ENCODE assay signal across 8 cellular contexts in genomic region chr10:117005454-117006055, GRCh38. TPM values are rescaled to one million over a fixed set of nuclear protein-coding genes. Genes with fewer than 3 reads are reported as not detected.
DNase-seq lines count a peak whose midpoint lies in the region; ATAC-seq, FAIRE-seq and TF ChIP-seq lines count a peak whose summit lies in the region.

No MANE protein-coding gene starts in this region.

- DNase-seq in EL (peak; percentile 19), MG63 (no peak), GM12878 (ENCODE audit: low read depth, low spot score) (no peak), keratinocyte (ENCODE audit: low read depth, low spot score) (no peak), T-cell (no peak)

- no peak overlapping the region for H3K9ac ChIP-seq in GM12878 (ENCODE audit: control insufficient read depth, insufficient read depth, low read length)
- peak overlapping the region; percentile 92 for H3K9ac ChIP-seq in keratinocyte (ENCODE audit: control insufficient read depth, extremely low read depth, insufficient read depth, low read length)

- SMC1A ChIA-PET in GM12878 (lab: Charles Lee; ENCODE audit: uncharacterized antibody, unreplicated experiment) = interaction anchor here (0.9 to 1.1 kb wide), 2 partner anchors 17 to 27 kb away, joined by 3 to 4 read pairs; no protein-coding TSS in a partner anchor

- no TSS peak for BruUV-seq in GM12878 (replicated peaks; lab: Mats Ljungman, UMichigan)

- RAD21 ChIA-PET in GM12878 (lab: Charles Lee; ENCODE audit: unreplicated experiment) = interaction anchor here (1.3 kb wide), 1 partner anchor 179 kb away, joined by 4 read pairs; no protein-coding TSS in a partner anchor

- H3K4me3 ChIP-seq in MG63 (peak overlapping the region; percentile 74), GM12878 (peak overlapping the region; percentile 46; the same call in 1 of the 2 replicates), keratinocyte (ENCODE audit: control insufficient read depth in 2 of 3, extremely low read depth in 1 of 3, insufficient read depth in 2 of 3, low read depth in 1 of 3, low read length in 3 of 3) (peak overlapping the region; percentile 80 to 90 (median 87))

- FAIRE-seq in GM12878 (lab: Jason Lieb, UNC) (no peak), keratinocyte (lab: Jason Lieb, UNC) (no peak)

- no peaks in the 10 kb centered on the region for H3K4me1 ChIP-seq in GM12878 (ENCODE audit: control insufficient read depth, insufficient read depth, low read length)
- peaks cover 10% of the 10 kb centered on the region for H3K4me1 ChIP-seq in keratinocyte (ENCODE audit: control insufficient read depth, extremely low read depth, insufficient read depth, low read length)

- H3K27ac ChIP-seq in GM12878 (ENCODE audit: control insufficient read depth, insufficient read depth) (no peak overlapping the region), keratinocyte (ENCODE audit: control insufficient read depth, insufficient read depth, low read length) (no peak overlapping the region)

- H3K36me3 ChIP-seq in MG63 = 0 out of 2 replicates have a peak, but pooled peaks cover 3% of the 10 kb centered on the region
- no peaks in the 10 kb centered on the region for H3K36me3 ChIP-seq in GM12878 (ENCODE audit: control insufficient read depth in 2 of 2, insufficient read depth in 2 of 2, low read length in 1 of 2)
- no peaks in the 10 kb centered on the region for H3K36me3 ChIP-seq in keratinocyte (ENCODE audit: control insufficient read depth in 2 of 2, extremely low read depth in 1 of 2, insufficient read depth in 2 of 2, low read length in 2 of 2)

- H4K20me1 ChIP-seq in GM12878 (ENCODE audit: control insufficient read depth, insufficient read depth) (no peaks in the 10 kb centered on the region), keratinocyte (ENCODE audit: control insufficient read depth, extremely low read depth, insufficient read depth, low read length) (no peaks in the 10 kb centered on the region)

- H3K9me3 ChIP-seq in MG63 = peaks cover 2% of the 10 kb centered on the region; the same call in 1 of the 2 replicates
- no peaks in the 10 kb centered on the region for H3K9me3 ChIP-seq in GM12878 (replicated peaks; ENCODE audit: control insufficient read depth, insufficient read depth, low read length)
- H3K9me3 ChIP-seq in keratinocyte (ENCODE audit: control insufficient read depth, low read depth, low read length) = no peaks in the 10 kb centered on the region

- H3K36me3 Mint-ChIP-seq in stimulated activated memory B cell treated with anti-CD40 and anti-IgM and Interleukin-4, amounts not matched to agents 10 μg/mL and 1 μg/mL and 100 μg/mL, for 72 hours = no peaks in the 10 kb centered on the region
- no peaks in the 10 kb centered on the region for H3K36me3 Mint-ChIP-seq in T-cell

- intact Hi-C loops in GM12878 (cut with micrococcal nuclease; ENCODE audit: unreplicated experiment) = no loop called here

- H3K9me1 ChIP-seq in keratinocyte (ENCODE audit: control insufficient read depth, extremely low read depth, insufficient read depth, low read length) = no peaks in the 10 kb centered on the region

- peaks cover 19% of the 10 kb centered on the region for H3K4me1 Mint-ChIP-seq in stimulated activated memory B cell treated with anti-CD40 and anti-IgM and Interleukin-4, amounts not matched to agents 10 μg/mL and 1 μg/mL and 100 μg/mL, for 72 hours
- peaks cover 5 to 10% (median 6%) of the 10 kb centered on the region in 3 donors for H3K4me1 Mint-ChIP-seq in T-cell

- TF ChIP-seq POLR2A in GM12878 (IDR thresholded peaks at IDR 0.05; ENCODE audit: low read depth, low read length) = no peak

- in situ Hi-C loops in GM12878 (cut with MboI) = no loop called here

- TF ChIP-seq CTCF in GM12878 (IDR thresholded peaks at IDR 0.05 in 2 of 3, conservative IDR thresholded peaks at IDR 0.05 in 1 of 3; ENCODE audit: control insufficient read depth in 2 of 3, extremely low read depth in 1 of 3, insufficient read depth in 1 of 3, low read depth in 3 of 3, low read length in 3 of 3) (no peak), keratinocyte (optimal IDR thresholded peaks at IDR 0.05 in 1 of 3, IDR thresholded peaks at IDR 0.05 in 1 of 3, conservative IDR thresholded peaks at IDR 0.05 in 1 of 3; ENCODE audit: extremely low read depth in 1 of 3, insufficient read depth in 2 of 3, low read length in 3 of 3) (no peak)

- no peak for TF ChIP-seq EP300 in GM12878 (IDR thresholded peaks at IDR 0.05; ENCODE audit: borderline replicate concordance in 1 of 2, control insufficient read depth in 1 of 2, low read depth in 2 of 2, low read length in 2 of 2)

- H2AFZ ChIP-seq in GM12878 (ENCODE audit: control insufficient read depth, low read depth, low read length) (peak overlapping the region; percentile 17; the same call in 1 of the 2 replicates), keratinocyte (ENCODE audit: control insufficient read depth, low read length) (peak overlapping the region; percentile 81)

- ATAC-seq in GM12878 = no peak
- no peak for ATAC-seq in stimulated activated memory B cell treated with anti-CD40 and anti-IgM and Interleukin-4, amounts not matched to agents 10 μg/mL and 1 μg/mL and 100 μg/mL, for 72 hours
- no peak for ATAC-seq in T-cell (replicated peaks in 1 of 4)
- no peak for ATAC-seq in HG03432 (IDR thresholded peaks at IDR 0.05; ENCODE audit: unreplicated experiment)
- ATAC-seq in HG02623 (IDR thresholded peaks at IDR 0.05; ENCODE audit: unreplicated experiment) = no peak

- TF ChIP-seq RAD21 in GM12878 (IDR thresholded peaks at IDR 0.05; ENCODE audit: insufficient read depth, low read depth, low read length) = no peak

- no peaks in the 10 kb centered on the region for H3K9me3 Mint-ChIP-seq in stimulated activated memory B cell treated with anti-CD40 and anti-IgM and Interleukin-4, amounts not matched to agents 10 μg/mL and 1 μg/mL and 100 μg/mL, for 72 hours
- H3K9me3 Mint-ChIP-seq in T-cell = no peaks in the 10 kb centered on the region

- CTCF ChIA-PET in GM12878 (lab: Yijun Ruan, JAX) = no interaction called here
- CTCF ChIA-PET in T-cell (lab: Charles Lee) = no interaction called here

- H3K4me3 Mint-ChIP-seq in stimulated activated memory B cell treated with anti-CD40 and anti-IgM and Interleukin-4, amounts not matched to agents 10 μg/mL and 1 μg/mL and 100 μg/mL, for 72 hours = peak overlapping the region; percentile 82
- H3K4me3 Mint-ChIP-seq in T-cell = peak overlapping the region in 1 of 3 donors; percentile 67

- H3K27ac Mint-ChIP-seq in stimulated activated memory B cell treated with anti-CD40 and anti-IgM and Interleukin-4, amounts not matched to agents 10 μg/mL and 1 μg/mL and 100 μg/mL, for 72 hours = no peak overlapping the region
- no peak overlapping the region for H3K27ac Mint-ChIP-seq in T-cell

- POLR2A ChIA-PET in GM12878 (lab: Charles Lee) (no interaction called here), T-cell (lab: Charles Lee) (no interaction called here)

- H3K4me2 ChIP-seq in GM12878 (ENCODE audit: control insufficient read depth, insufficient read depth) = no peak overlapping the region; the same call in 1 of the 2 replicates
- peak overlapping the region; percentile 97 for H3K4me2 ChIP-seq in keratinocyte (ENCODE audit: control insufficient read depth, extremely low read depth, insufficient read depth, low read depth, low read length)

- H3K79me2 ChIP-seq in GM12878 (ENCODE audit: control insufficient read depth, insufficient read depth, low read length) (no peaks in the 10 kb centered on the region), keratinocyte (ENCODE audit: control insufficient read depth, insufficient read depth, low read length) (peaks cover 34% of the 10 kb centered on the region)

- H3K27me3 ChIP-seq in MG63 (no peaks in the 10 kb centered on the region), GM12878 (replicated peaks in 1 of 2; ENCODE audit: control insufficient read depth in 2 of 2, insufficient read depth in 2 of 2, low read length in 1 of 2) (peaks cover 3 to 9% of the 10 kb centered on the region in 2 experiments; a peak in 3 of 4 replicates), keratinocyte (ENCODE audit: control insufficient read depth, extremely low read depth, insufficient read depth, low read length) (no peaks in the 10 kb centered on the region)

- dilution Hi-C loops in keratinocyte (cut with MboI; ENCODE audit: extremely low pct_ligation_motif_present, low sequenced_read_pairs) = no loop called here

- peaks cover 53% of the 10 kb centered on the region for H3K27me3 Mint-ChIP-seq in stimulated activated memory B cell treated with anti-CD40 and anti-IgM and Interleukin-4, amounts not matched to agents 10 μg/mL and 1 μg/mL and 100 μg/mL, for 72 hours
- H3K27me3 Mint-ChIP-seq in T-cell = peaks cover 29 to 40% of the 10 kb centered on the region in 2 donors

- 28% methylated on average over 27 of the region's 28 CpGs for WGBS in GM12878 (ENCODE audit: insufficient coverage, insufficient replicate concordance, low lambda C conversion rate, missing lambda C conversion rate)

TF ChIP-seq in GM12878, 131 proteins besides CTCF, POLR2A, EP300 and RAD21 (continues in another document):
- no peak for TF ChIP-seq TARDBP (IDR thresholded peaks at IDR 0.05; ENCODE audit: borderline replicate concordance)

RNA-seq across cellular contexts. Expression of gene SHTN1, which starts 0.6 kb away (rescaled TPM):
- 0.82 and 0.99 TPM in 2 replicates for total RNA-seq in MG63 (2014; rRNA removed; shearing (Covaris generic); ENCODE audit: low replicate concordance)
- 1.3 and 1.7 TPM in 2 replicates for total RNA-seq in GM12878 (2013; cell fraction: nucleolus; rRNA removed)
- total RNA-seq in GM12878 (2014; rRNA removed) = 0.79 and 1.0 TPM in 2 replicates
- total RNA-seq in GM12878 (2014; rRNA removed; fragmentation: Illumina TruSeq; extraction: Trizol) = 2.4 and 2.8 TPM in 2 replicates
- 3.2 and 3.8 TPM in 2 replicates for total RNA-seq in GM12878 (2021)
- polyA plus RNA-seq in GM12878 (2011; ENCODE audit: low read depth) = not detected
- 2.1 and 3.9 TPM in 2 replicates for polyA plus RNA-seq in GM12878 (2011; rRNA removed)
- 0.59 and 0.84 TPM in 2 replicates for polyA plus RNA-seq in GM12878 (2011; cell fraction: cytosol; rRNA removed)
- polyA plus RNA-seq in GM12878 (2011; cell fraction: nucleus; rRNA removed) = 3.9 and 4.9 TPM in 2 replicates
- polyA plus RNA-seq in GM12878 (2012) = 0.07 and 0.08 TPM in 2 replicates
- 4.0 and 4.6 TPM in 2 replicates for polyA plus RNA-seq in GM12878 (2014; fragmentation: Illumina TruSeq; extraction: Trizol)
- polyA plus RNA-seq in GM12878 (2014; fragmentation: Nextera tagmentation; extraction: Ambion mirVana) = 1 to 10 TPM; 1.4 to 1.9 TPM
- 1.4 and 1.7 TPM in 2 replicates for polyA plus RNA-seq in GM12878 (2014; rRNA removed)
- 1 to 10 TPM; 1.9 to 2.6 TPM for polyA plus RNA-seq in GM12878 (2016; fragmentation: Nextera tagmentation; extraction: Ambion mirVana)
- 0.67 and 0.95 TPM in 2 replicates for polyA minus RNA-seq in GM12878 (2011; rRNA and poly(A)+ RNA removed)
- polyA minus RNA-seq in GM12878 (2011; cell fraction: cytosol; rRNA and poly(A)+ RNA removed) = 0.67 and 1.4 TPM in 2 replicates
- 1.6 and 3.1 TPM in 2 replicates for polyA minus RNA-seq in GM12878 (2011; cell fraction: nucleus; rRNA and poly(A)+ RNA removed)
- 11.5 to 21.3 TPM (median 16.0 TPM) in 3 replicates for polyA plus RNA-seq in keratinocyte
- polyA plus RNA-seq in keratinocyte (2011; ENCODE audit: low read depth) = 20.1 TPM
- polyA plus RNA-seq in keratinocyte (2011; cell fraction: cytosol; rRNA removed) = 10.1 and 15.3 TPM in 2 replicates
- polyA plus RNA-seq in keratinocyte (2011; cell fraction: nucleus; rRNA removed) = 31.6 and 45.1 TPM in 2 replicates
- 8.2 and 20.2 TPM in 2 replicates for polyA plus RNA-seq in keratinocyte (2012; ENCODE audit: low replicate concordance)
- 2.8 to 11.9 TPM (median 3.2 TPM) in 3 replicates for polyA minus RNA-seq in keratinocyte
- polyA minus RNA-seq in keratinocyte (2011; cell fraction: cytosol; rRNA and poly(A)+ RNA removed) = 4.8 TPM
- polyA minus RNA-seq in keratinocyte (2011; cell fraction: nucleus; rRNA and poly(A)+ RNA removed) = 7.5 and 20.6 TPM in 2 replicates
- total RNA-seq in T-cell = under 1 TPM; 0.35 to 0.80 (median 0.44) TPM
